16 cellular contexts compared by ENCODE assay signal in the genomic region with DNA sequence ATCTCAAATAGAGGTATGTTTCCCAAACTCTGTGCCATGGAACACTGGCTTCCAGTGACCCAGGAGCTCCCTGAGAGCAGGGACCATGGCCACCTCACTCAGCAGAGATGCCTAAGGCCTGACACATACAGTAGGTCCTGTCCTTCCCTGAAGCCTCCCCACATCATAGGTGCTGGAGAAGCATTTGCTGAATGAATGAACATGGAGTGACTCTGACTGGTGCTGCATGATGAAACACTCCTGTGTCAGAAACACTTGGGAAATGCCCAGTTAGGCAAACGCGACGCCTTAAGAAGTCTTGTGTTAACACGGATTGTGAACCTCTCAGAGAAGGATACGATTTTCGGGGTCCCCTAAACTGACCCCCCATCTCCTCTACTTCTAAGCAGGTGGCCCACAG. TPM values are rescaled to one million over a fixed set of nuclear protein-coding genes. Genes with fewer than 3 reads are reported as not detected.
A peak's percentile ranks its signal among the peaks of the same experiment; 100 is the strongest.
DNase-seq lines count a peak whose midpoint lies in the region; ATAC-seq, FAIRE-seq and TF ChIP-seq lines count a peak whose summit lies in the region.
"Had no signal": no experiment of that assay in that cellular context is flagged by ENCODE, and none has a peak within 500 bp of the region (broad histone marks: within the 10 kb centered on the region; RNA-seq: fewer than 3 reads in every experiment).

No MANE protein-coding gene starts in this region.

- CTCF ChIA-PET in mammary epithelial cell (lab: Charles Lee; ENCODE audit: low non-redundant PET) (no interaction called here), T-cell (lab: Charles Lee) (interaction anchor here in 1 of 2 donors (0.5 kb wide), 1 partner anchor 252 kb away, joined by 3 read pairs; no protein-coding TSS in a partner anchor), H1 (lab: Charles Lee; ENCODE audit: partially characterized antibody) (interaction anchor here (0.7 to 9.9 kb wide), 13 partner anchors 9 to 321 kb away, joined by 3 to 92 read pairs (median 8); a partner anchor contains a TSS)

- H3K23me2 ChIP-seq in H1 (ENCODE audit: low read depth, low read length): no peaks in the 10 kb centered on the region

- H3K27ac ChIP-seq in mammary epithelial cell (ENCODE audit: insufficient read depth, low read depth, low read length): no peak overlapping the region
- H3K27ac ChIP-seq in breast epithelium: no peak overlapping the region
- no peak overlapping the region for H3K27ac ChIP-seq in H1 (ENCODE audit: low read depth, low read length)
- H3K27ac ChIP-seq: parathyroid adenoma, Peyer's patch, thoracic aorta had no signal

- H4K20me1 ChIP-seq in mammary epithelial cell (ENCODE audit: insufficient read depth, low read length): no peaks in the 10 kb centered on the region
- H4K20me1 ChIP-seq in H1 (replicated peaks in 1 of 2; ENCODE audit: control insufficient read depth in 1 of 2, insufficient read depth in 2 of 2, low read length in 2 of 2): no peaks in the 10 kb centered on the region

- peaks cover 51 to 58% (median 58%) of the 10 kb centered on the region in 3 donors for H3K4me1 Mint-ChIP-seq in T-cell

- H3K4ac ChIP-seq in H1 (replicated peaks; ENCODE audit: insufficient read length, low read depth, low read length): no peak overlapping the region

- H3K27me3 ChIP-seq in mammary epithelial cell (ENCODE audit: insufficient read depth, low read length) (no peaks in the 10 kb centered on the region), breast epithelium (no peaks in the 10 kb centered on the region), H1 (replicated peaks in 1 of 4; ENCODE audit: control insufficient read depth in 3 of 4, extremely low read depth in 1 of 4, insufficient read depth in 3 of 4, low read length in 3 of 4) (no peaks in the 10 kb centered on the region)
- H3K27me3 ChIP-seq: Peyer's patch had no signal

- peak; percentile 48 for DNase-seq in mammary epithelial cell
- DNase-seq in breast epithelium (ENCODE audit: low spot score in 2 of 2): no peak
- DNase-seq in T-cell: no peak
- DNase-seq in H1 (ENCODE audit: low read depth in 1 of 2, low spot score in 2 of 2): no peak
- peak; percentile 55 for DNase-seq in renal cortical epithelial cell (ENCODE audit: low read depth)
- DNase-seq in stimulated activated CD4-positive, alpha-beta T cell treated with anti-CD3 and anti-CD28 coated beads, Interleukin-4, amount 100 ng/mL, for 1 hour: no peak
- DNase-seq in epidermal melanocyte (ENCODE audit: insufficient read length, low spot score): no peak
- DNase-seq: effector CD4-positive, alpha-beta T cell; GOT3; hypothalamus; Peyer's patch had no signal

- no peak overlapping the region for H3K4me3 ChIP-seq in mammary epithelial cell (replicated peaks in 1 of 3; ENCODE audit: insufficient read depth in 1 of 3, low read depth in 2 of 3, low read length in 3 of 3)
- no peak overlapping the region for H3K4me3 ChIP-seq in breast epithelium
- no peak overlapping the region for H3K4me3 ChIP-seq in H1 (ENCODE audit: extremely low read depth in 1 of 4, insufficient read depth in 2 of 4, low read depth in 3 of 4, low read length in 4 of 4)
- H3K4me3 ChIP-seq: Peyer's patch, skin epidermis, thoracic aorta had no signal

- H2BK15ac ChIP-seq in H1 (ENCODE audit: low read length): peak overlapping the region; percentile 18; the same call in 1 of the 2 replicates

- H2BK12ac ChIP-seq in H1 (ENCODE audit: low read depth, low read length): 0 out of 2 replicates have a peak overlapping the region, but pooled peaks have one; percentile 23

- H3K4me1 ChIP-seq in mammary epithelial cell (ENCODE audit: insufficient read depth, low read length) (no peaks in the 10 kb centered on the region), breast epithelium (no peaks in the 10 kb centered on the region), H1 (replicated peaks in 1 of 4; ENCODE audit: control insufficient read depth in 3 of 4, insufficient read depth in 4 of 4, low read length in 3 of 4) (no peaks in the 10 kb centered on the region; a peak in 2 of 7 replicates)
- H3K4me1 ChIP-seq: parathyroid adenoma had no signal

- no peak overlapping the region for H2BK20ac ChIP-seq in H1 (ENCODE audit: low read length)

- no peak for TF ChIP-seq RAD21 in H1 (IDR thresholded peaks at IDR 0.05 in 1 of 2, conservative IDR thresholded peaks at IDR 0.05 in 1 of 2; ENCODE audit: low read depth in 2 of 2, low read length in 2 of 2)

- no peak overlapping the region for H3K23ac ChIP-seq in H1 (ENCODE audit: insufficient read length)

- TF ChIP-seq EP300 in H1 (IDR thresholded peaks at IDR 0.05; ENCODE audit: borderline replicate concordance in 1 of 2, low read depth in 2 of 2, low read length in 2 of 2): no peak

- intact Hi-C loops in mammary epithelial cell (cut with micrococcal nuclease) (no loop called here), breast epithelium (cut with DNase I; ENCODE audit: low total_unique reads) (no loop called here)

- H3K79me1 ChIP-seq in H1 (ENCODE audit: low read depth, low read length): no peaks in the 10 kb centered on the region

- H3K56ac ChIP-seq in H1 (replicated peaks; ENCODE audit: insufficient read length, low read depth, low read length): no peak overlapping the region

- ATAC-seq in T-cell (replicated peaks in 1 of 4): no peak
- no peak for ATAC-seq in HG02840 (IDR thresholded peaks at IDR 0.05; ENCODE audit: low FRiP score, unreplicated experiment)

- FAIRE-seq in H1 (lab: Jason Lieb, UNC): no peak
- FAIRE-seq: D721Med had no signal

- in situ Hi-C loops in mammary epithelial cell (cut with MboI; ENCODE audit: low sequenced_read_pairs in 2 of 2): no loop called here

- TF ChIP-seq CTCF in mammary epithelial cell (conservative IDR thresholded peaks at IDR 0.05 in 1 of 2, IDR thresholded peaks at IDR 0.05 in 1 of 2; ENCODE audit: extremely low read depth in 1 of 2, insufficient read depth in 1 of 2, low read depth in 1 of 2, low read length in 2 of 2) (no peak), breast epithelium (IDR thresholded peaks at IDR 0.05) (no peak), H1 (IDR thresholded peaks at IDR 0.05; ENCODE audit: control extremely low read depth in 1 of 3, insufficient read depth in 1 of 3, low read depth in 1 of 3, low read length in 3 of 3) (no peak)

- no peak overlapping the region for H3K4me3 Mint-ChIP-seq in T-cell

- 88% methylated on average over 6 of the region's 6 CpGs for WGBS in mammary epithelial cell (ENCODE audit: low coverage, missing lambda C conversion rate)
- 93% methylated on average over 6 of the region's 6 CpGs; no CpG with 5 or more reads in 1 of the 2 experiments for WGBS in H1 (ENCODE audit: extremely low coverage in 1 of 2, insufficient coverage in 1 of 2, insufficient read length in 1 of 2, insufficient replicate concordance in 2 of 2, low coverage in 1 of 2, low lambda C conversion rate in 2 of 2, missing lambda C conversion rate in 1 of 2), 2 experiments

- H3K27ac Mint-ChIP-seq in T-cell: peak overlapping the region; percentile 99 to 100

- peak overlapping the region; percentile 74 for H2BK120ac ChIP-seq in H1 (replicated peaks; ENCODE audit: low read depth, low read length)

- TF ChIP-seq POLR2A in breast epithelium (IDR thresholded peaks at IDR 0.05): no peak
- no peak for TF ChIP-seq POLR2A in H1 (IDR thresholded peaks at IDR 0.05; ENCODE audit: control extremely low read depth in 1 of 2, low read depth in 2 of 2, low read length in 2 of 2)

- no peaks in the 10 kb centered on the region for H3K9me3 ChIP-seq in mammary epithelial cell (replicated peaks; ENCODE audit: insufficient read depth, low read length)
- no peaks in the 10 kb centered on the region for H3K9me3 ChIP-seq in breast epithelium
- no peaks in the 10 kb centered on the region for H3K9me3 ChIP-seq in H1 (ENCODE audit: insufficient read depth in 2 of 2, low read depth in 1 of 2, low read length in 1 of 2)
- H3K9me3 ChIP-seq: Peyer's patch, thoracic aorta had no signal

- POLR2A ChIA-PET in T-cell (lab: Charles Lee) (no interaction called here), H1 (lab: Charles Lee; ENCODE audit: partially characterized antibody) (interaction anchor here (1.0 to 1.4 kb wide), 3 partner anchors 16 to 45 kb away, joined by 3 read pairs; no protein-coding TSS in a partner anchor)

- no peak overlapping the region for H3K14ac ChIP-seq in H1 (ENCODE audit: insufficient read length)

- H3K27me3 Mint-ChIP-seq in T-cell: no peaks in the 10 kb centered on the region

- no peaks in the 10 kb centered on the region for H3K36me3 ChIP-seq in mammary epithelial cell (ENCODE audit: insufficient read depth, low read length)
- H3K36me3 ChIP-seq in breast epithelium: no peaks in the 10 kb centered on the region
- H3K36me3 ChIP-seq in H1 (ENCODE audit: control insufficient read depth in 2 of 4, insufficient read depth in 4 of 4, low read length in 3 of 4): no peaks in the 10 kb centered on the region
- H3K36me3 ChIP-seq: Peyer's patch, thoracic aorta had no signal

- BruUV-seq in mammary epithelial cell (replicated peaks; lab: Mats Ljungman, UMichigan): no TSS peak

- H3K36me3 Mint-ChIP-seq in T-cell: peaks cover 58% of the 10 kb centered on the region

- H3K79me2 ChIP-seq in mammary epithelial cell (ENCODE audit: insufficient read depth, low read length) (no peaks in the 10 kb centered on the region), H1 (ENCODE audit: control insufficient read depth in 1 of 2, insufficient read depth in 2 of 2, low read length in 2 of 2) (no peaks in the 10 kb centered on the region)
- H3K79me2 ChIP-seq: parathyroid adenoma had no signal

- no peak overlapping the region for H4K8ac ChIP-seq in H1 (ENCODE audit: extremely low read depth, insufficient read depth, low read length)

- no peak overlapping the region for H3K9ac ChIP-seq in mammary epithelial cell (ENCODE audit: insufficient read depth, low read length)
- H3K9ac ChIP-seq in H1 (replicated peaks in 1 of 4; ENCODE audit: extremely low read depth in 1 of 4, low read depth in 3 of 4, low read length in 3 of 4): no peak overlapping the region
- H3K9ac ChIP-seq: parathyroid adenoma had no signal

- no peak overlapping the region for H2AFZ ChIP-seq in mammary epithelial cell (ENCODE audit: low read depth, low read length)
- H2AFZ ChIP-seq in H1 (ENCODE audit: low read length): no peak overlapping the region
- H2AFZ ChIP-seq: parathyroid adenoma had no signal

- peak overlapping the region; percentile 65 for H4K91ac ChIP-seq in H1 (replicated peaks; ENCODE audit: insufficient read length, low read length)

- no peak overlapping the region for H2BK5ac ChIP-seq in H1 (ENCODE audit: low read depth, low read length)

- H2AK5ac ChIP-seq in H1 (ENCODE audit: low read depth, low read length): no peak overlapping the region

- H4K5ac ChIP-seq in H1 (ENCODE audit: insufficient read length, low read depth, low read length): no peak overlapping the region

- dilution Hi-C loops in mammary epithelial cell (cut with HindIII; ENCODE audit: low sequenced_read_pairs): no loop called here

- H3K18ac ChIP-seq in H1 (ENCODE audit: extremely low read depth, low read length): no peak overlapping the region

- H3K9me3 Mint-ChIP-seq in T-cell: no peaks in the 10 kb centered on the region

- H3K4me2 ChIP-seq in mammary epithelial cell (ENCODE audit: insufficient read depth, low read depth, low read length): no peak overlapping the region
- no peak overlapping the region for H3K4me2 ChIP-seq in H1 (ENCODE audit: insufficient read depth in 1 of 2, low read depth in 2 of 2, low read length in 2 of 2)

RNA-seq across cellular contexts. Expression of a gene that starts 14.3 kb away (rescaled TPM):
- total RNA-seq in mammary epithelial cell (not detected), breast epithelium (1 to 10 TPM in 1 of 3 donors, under 1 TPM in 2; 0.64 to 1.6 (median 0.66) TPM), T-cell (10 to 100 TPM; 26.2 to 46.0 (median 28.8) TPM), renal cortical epithelial cell (not detected in 2 replicates)
- polyA plus RNA-seq in mammary epithelial cell (not detected), H1 (2011; rRNA removed) (0.17 and 0.18 TPM in 2 replicates)
- not detected for polyA minus RNA-seq in mammary epithelial cell
- 0.19 TPM in 1 of 2 replicates, not detected in the other for total RNA-seq in H1 (2021; fragmentation: NEBNext Ultra II Directional; extraction: Animal tissue kit (Norgen Biotek cat#: 25700))
- polyA plus RNA-seq in H1 (2011; cell fraction: cytosol; rRNA removed): 0.25 TPM
- polyA plus RNA-seq in H1 (2011; cell fraction: nucleus; rRNA removed): 0.37 TPM
- 0.13 to 0.21 TPM (median 0.17 TPM) in 4 replicates for polyA plus RNA-seq in H1 (2012, experiment 1 of 2)
- 0.10 TPM for polyA plus RNA-seq in H1 (2012, experiment 2 of 2)
- 0.08 TPM for polyA plus RNA-seq in H1 (2013, experiment 1 of 2)
- polyA plus RNA-seq in H1 (2013, experiment 2 of 2): 0.02 TPM
- polyA minus RNA-seq in H1 (2011; rRNA and poly(A)+ RNA removed): 0.17 and 0.19 TPM in 2 replicates
- not detected for polyA minus RNA-seq in H1 (2011; cell fraction: cytosol; rRNA and poly(A)+ RNA removed)
- polyA minus RNA-seq in H1 (2011; cell fraction: nucleus; rRNA and poly(A)+ RNA removed): not detected

RNA-seq across cellular contexts. Expression of a gene that starts 26.1 kb away (rescaled TPM):
- total RNA-seq in mammary epithelial cell (100 to 1,000 TPM in 1 of 2 donors, 10 to 100 TPM in 1; 61.8 to 115 TPM), breast epithelium (10 to 100 TPM; 70.2 to 79.9 (median 77.7) TPM), T-cell (10 to 100 TPM; 53.6 to 72.2 (median 59.9) TPM), renal cortical epithelial cell (97.6 and 117 TPM in 2 replicates)
- polyA plus RNA-seq in mammary epithelial cell (117 TPM), H1 (2011; rRNA removed) (98.4 and 148 TPM in 2 replicates)
- 85.0 TPM for polyA minus RNA-seq in mammary epithelial cell
- 94.2 and 95.5 TPM in 2 replicates for total RNA-seq in H1 (2021; fragmentation: NEBNext Ultra II Directional; extraction: Animal tissue kit (Norgen Biotek cat#: 25700))
- polyA plus RNA-seq in H1 (2011; cell fraction: cytosol; rRNA removed): 114 TPM
- 38.7 TPM for polyA plus RNA-seq in H1 (2011; cell fraction: nucleus; rRNA removed)
- polyA plus RNA-seq in H1 (2012, experiment 1 of 2): 75.0 to 122 TPM (median 90.1 TPM) in 4 replicates
- polyA plus RNA-seq in H1 (2012, experiment 2 of 2): 222 TPM
- 120 TPM for polyA plus RNA-seq in H1 (2013, experiment 1 of 2)
- polyA plus RNA-seq in H1 (2013, experiment 2 of 2): 134 TPM
- 33.6 and 51.7 TPM in 2 replicates for polyA minus RNA-seq in H1 (2011; rRNA and poly(A)+ RNA removed)
- 50.3 TPM for polyA minus RNA-seq in H1 (2011; cell fraction: cytosol; rRNA and poly(A)+ RNA removed)
- polyA minus RNA-seq in H1 (2011; cell fraction: nucleus; rRNA and poly(A)+ RNA removed): 18.1 TPM

RNA-seq across cellular contexts. Expression of a gene that starts 58.3 kb away (rescaled TPM):
- total RNA-seq in mammary epithelial cell: 10 to 100 TPM in 1 of 2 donors, 1 to 10 TPM in 1; 6.5 to 12.5 TPM
- 8.2 TPM for polyA plus RNA-seq in mammary epithelial cell
- 16.6 TPM for polyA minus RNA-seq in mammary epithelial cell
- total RNA-seq in breast epithelium: 10 to 100 TPM in 2 of 3 donors, 1 to 10 TPM in 1; 9.9 to 14.3 (median 13.4) TPM
- total RNA-seq in T-cell: 10 to 100 TPM; 31.2 to 39.7 (median 35.6) TPM
- 76.7 and 77.7 TPM in 2 replicates for total RNA-seq in H1 (2021; fragmentation: NEBNext Ultra II Directional; extraction: Animal tissue kit (Norgen Biotek cat#: 25700))
- polyA plus RNA-seq in H1 (2011; rRNA removed): 49.7 and 74.5 TPM in 2 replicates
- polyA plus RNA-seq in H1 (2011; cell fraction: cytosol; rRNA removed): 47.5 TPM
- polyA plus RNA-seq in H1 (2011; cell fraction: nucleus; rRNA removed): 57.4 TPM
- 32.6 to 40.3 TPM (median 35.4 TPM) in 4 replicates for polyA plus RNA-seq in H1 (2012, experiment 1 of 2)
- polyA plus RNA-seq in H1 (2012, experiment 2 of 2): 37.6 TPM
- polyA plus RNA-seq in H1 (2013, experiment 1 of 2): 52.6 TPM
- 60.1 TPM for polyA plus RNA-seq in H1 (2013, experiment 2 of 2)
- polyA minus RNA-seq in H1 (2011; rRNA and poly(A)+ RNA removed): 42.7 and 55.0 TPM in 2 replicates
- polyA minus RNA-seq in H1 (2011; cell fraction: cytosol; rRNA and poly(A)+ RNA removed): 37.8 TPM
- 20.0 TPM for polyA minus RNA-seq in H1 (2011; cell fraction: nucleus; rRNA and poly(A)+ RNA removed)
- total RNA-seq in renal cortical epithelial cell: 13.4 and 21.5 TPM in 2 replicates

Comparison
In these comparisons a context has a peak if more than half of its experiments do, and no peak if none do; other contexts are left out.
1. DNase-seq: peak in mammary epithelial cell (single experiment) and renal cortical epithelial cell (single experiment); none in breast epithelium (0 of 2), T-cell (0 of 34), H1 (0 of 2), stimulated activated CD4-positive, alpha-beta T cell treated with anti-CD3 and anti-CD28 coated beads, Interleukin-4, amount 100 ng/mL, for 1 hour (single experiment) and epidermal melanocyte (single experiment).
2. RNA of a gene that starts 14.3 kb away (total RNA-seq): 26.2 to 46.0 TPM in T-cell; 0.64 to 1.6 TPM in breast epithelium, not detected in mammary epithelial cell, 0.19 TPM in H1 and not detected in renal cortical epithelial cell; every median in the first group is over 10 times any median in the second.